In the genomic region with DNA sequence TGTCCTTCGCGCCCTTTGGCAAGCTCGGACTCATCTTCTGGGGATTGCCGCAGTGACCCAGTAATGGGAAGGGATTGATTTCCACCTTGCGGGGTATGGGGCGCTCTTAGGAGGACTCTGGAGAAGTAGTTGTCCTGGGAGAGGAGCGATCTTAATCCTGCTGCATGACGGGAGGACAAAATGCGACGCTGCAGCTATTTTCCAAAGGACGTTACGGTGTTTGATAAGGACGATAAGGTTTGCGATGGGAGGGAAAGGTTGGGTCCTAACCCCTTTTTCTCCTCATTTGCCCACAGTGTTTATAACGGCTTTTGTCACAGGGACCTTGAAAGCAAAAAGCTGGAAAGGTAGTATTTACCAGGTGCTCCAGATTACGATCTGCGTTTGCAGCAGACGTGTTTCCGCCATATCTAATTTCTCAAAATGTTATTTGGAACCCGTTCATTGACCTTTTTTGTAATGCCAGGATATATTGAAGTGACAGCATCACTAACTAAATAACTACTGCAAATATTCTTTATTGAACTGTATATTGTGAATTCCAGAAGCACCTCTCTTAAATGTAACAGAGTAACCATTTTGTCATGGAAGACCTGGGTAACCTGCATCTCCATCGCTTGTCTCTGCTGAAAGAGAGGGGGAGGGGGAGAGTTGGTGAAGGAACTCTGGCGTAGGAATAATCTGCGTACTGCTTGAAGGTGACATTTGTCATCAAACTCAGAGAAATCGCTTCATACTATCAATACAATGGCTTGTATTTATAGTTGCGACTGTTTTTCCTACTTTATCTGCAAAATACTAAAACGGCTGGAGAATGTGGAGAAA, we compare ENCODE assay signal across 8 cellular contexts. TPM values are rescaled to one million over a fixed set of nuclear protein-coding genes. Genes with fewer than 3 reads are reported as not detected.
DNase-seq lines count a peak whose midpoint lies in the region; ATAC-seq and TF ChIP-seq lines count a peak whose summit lies in the region.

No MANE protein-coding gene starts in this region.

- no peaks in the 10 kb centered on the region for H3K27me3 ChIP-seq in dorsolateral prefrontal cortex
- no peaks in the 10 kb centered on the region for H3K27me3 ChIP-seq in mucosa of rectum (ENCODE audit: control insufficient read depth in 2 of 2, insufficient read depth in 2 of 2, low read length in 2 of 2)

- CTCF ChIA-PET in OCI-LY7 (lab: Charles Lee; ENCODE audit: unreplicated experiment) = no interaction called here

- H3K4me2 ChIP-seq in OCI-LY7 (ENCODE audit: low read length) = peak overlapping the region; percentile 90

- H3K4me1 ChIP-seq in OCI-LY7 (ENCODE audit: insufficient read depth, low read length, poor library complexity, severe bottlenecking) = peaks cover 36% of the 10 kb centered on the region
- peaks cover 4 to 19% of the 10 kb centered on the region in 2 donors for H3K4me1 ChIP-seq in mucosa of rectum (ENCODE audit: control insufficient read depth in 2 of 2, insufficient read depth in 2 of 2, low read length in 2 of 2)

- DNase-seq in NCI-H2107 treated with DMSO at 0.1 percent for 48 hours (lab: John Stamatoyannopoulos, UW; ENCODE audit: unreplicated experiment) (peak; percentile 53), NCI-H2107 (lab: John Stamatoyannopoulos, UW) (no peak), OCI-LY7 (ENCODE audit: low spot score) (peak; percentile 29), dorsolateral prefrontal cortex (peak in 2 of 10 donors; percentile 9 to 16), RPMI8226 (no peak), NCI-H446 (lab: John Stamatoyannopoulos, UW) (no peak)

- intact Hi-C loops in OCI-LY7 (cut with micrococcal nuclease; ENCODE audit: unreplicated experiment) = loop anchor here (5.0 kb wide), 1 partner anchor 253 kb away; the partner anchor contains the start of gene UGP2
- intact Hi-C loops in dorsolateral prefrontal cortex (cut with DNase I) = loop anchor here in 1 of 2 donors (5.0 kb wide), 1 partner anchor 253 kb away; the partner anchor contains the start of gene UGP2

- BruUV-seq in OCI-LY7 (replicated peaks; lab: Mats Ljungman, UMichigan) = TSS peak; percentile 69

- peak overlapping the region; percentile 85 to 96 for H3K9ac ChIP-seq in mucosa of rectum (ENCODE audit: low read depth in 1 of 2, low read length in 2 of 2)

- peaks cover 32% of the 10 kb centered on the region for H3K36me3 ChIP-seq in OCI-LY7 (ENCODE audit: insufficient read depth, low read length)
- peaks cover 4 to 5% of the 10 kb centered on the region in 2 donors for H3K36me3 ChIP-seq in mucosa of rectum (ENCODE audit: control insufficient read depth in 2 of 2, insufficient read depth in 2 of 2, low read length in 2 of 2)

- H4K20me1 ChIP-seq in OCI-LY7 (ENCODE audit: insufficient read depth, low read length) = peaks cover 22% of the 10 kb centered on the region

- peaks cover 88% of the 10 kb centered on the region for H3K79me2 ChIP-seq in OCI-LY7 (ENCODE audit: insufficient read depth, low read depth, low read length)

- H3K27ac ChIP-seq in OCI-LY7 (ENCODE audit: low read depth, low read length, poor library complexity, severe bottlenecking) (peak overlapping the region; percentile 70), dorsolateral prefrontal cortex (peak overlapping the region in 58 of 59 donors; percentile 9 to 97 (median 92)), mucosa of rectum (ENCODE audit: low read depth in 2 of 2, low read length in 2 of 2) (peak overlapping the region; percentile 92 to 94)

- H3K9me2 ChIP-seq in OCI-LY7 (ENCODE audit: insufficient read depth, low read length) = no peaks in the 10 kb centered on the region

- peak; percentile 16 for ATAC-seq in HG02588 (IDR thresholded peaks at IDR 0.05; ENCODE audit: unreplicated experiment)

- H2AFZ ChIP-seq in OCI-LY7 (ENCODE audit: low read length) = peak overlapping the region; percentile 87

- POLR2A ChIA-PET in OCI-LY7 (lab: Charles Lee) = interaction anchor here (1.3 to 1.7 kb wide), 3 partner anchors 10 to 230 kb away, joined by 5 to 8 read pairs (median 5); no protein-coding TSS in a partner anchor

- H3K9me3 ChIP-seq in OCI-LY7 (ENCODE audit: low read length) (no peaks in the 10 kb centered on the region), mucosa of rectum (ENCODE audit: control insufficient read depth in 2 of 2, low read length in 2 of 2) (no peaks in the 10 kb centered on the region)

- no peak for TF ChIP-seq CTCF in OCI-LY7 (conservative IDR thresholded peaks at IDR 0.05; ENCODE audit: low read length)
- peak in 1 of 56 donors; percentile 3 for TF ChIP-seq CTCF in dorsolateral prefrontal cortex (IDR thresholded peaks at IDR 0.05 in 54 of 56, conservative IDR thresholded peaks at IDR 0.05 in 2 of 56; ENCODE audit: low read depth in 1 of 56, partially characterized antibody in 56 of 56)

- H3K4me3 ChIP-seq in OCI-LY7 (ENCODE audit: low read depth, low read length, poor library complexity, severe bottlenecking) (peak overlapping the region; percentile 97), dorsolateral prefrontal cortex (peak overlapping the region; percentile 63 to 99 (median 92)), mucosa of rectum (ENCODE audit: low read length in 2 of 2) (peak overlapping the region; percentile 92 to 100)

RNA-seq across cellular contexts. Expression of gene MDH1, which starts 0.6 kb away (rescaled TPM):
- 190 and 224 TPM in 2 replicates for total RNA-seq in OCI-LY7 (2014; rRNA removed; shearing (Covaris generic))
- total RNA-seq in OCI-LY7 (2022) = 222 and 227 TPM in 2 replicates
- total RNA-seq in dorsolateral prefrontal cortex = 100 to 1,000 TPM; 170 to 794 (median 563) TPM

RNA-seq across cellular contexts. Expression of gene WDPCP, which starts 1.1 kb away (rescaled TPM):
- 14.8 and 24.5 TPM in 2 replicates for total RNA-seq in OCI-LY7 (2014; rRNA removed; shearing (Covaris generic))
- total RNA-seq in OCI-LY7 (2022) (29.3 and 29.6 TPM in 2 replicates), dorsolateral prefrontal cortex (10 to 100 TPM; 22.1 to 56.7 (median 36.8) TPM)

Comparison
In these comparisons a context has a peak if more than half of its experiments do, and no peak if none do; other contexts are left out.
1. DNase-seq: peak in NCI-H2107 treated with DMSO at 0.1 percent for 48 hours (single experiment) and OCI-LY7 (single experiment); none in NCI-H2107 (single experiment), RPMI8226 (single experiment) and NCI-H446 (0 of 2).
2. Peak in every context shown above with its lines, with median percentiles within 50 percentile points of each other: H3K27ac ChIP-seq and H3K4me3 ChIP-seq.